Comparison of ENCODE assay signal across 13 cellular contexts in genomic region chr2:129922571-129923264, GRCh38. TPM values are rescaled to one million over a fixed set of nuclear protein-coding genes. Genes with fewer than 3 reads are reported as not detected.
DNase-seq lines count a peak whose midpoint lies in the region; ATAC-seq and TF ChIP-seq lines count a peak whose summit lies in the region.
"Had no signal": no experiment of that assay in that cellular context is flagged by ENCODE, and none has a peak within 500 bp of the region (broad histone marks: within the 10 kb centered on the region; RNA-seq: fewer than 3 reads in every experiment).

No MANE protein-coding gene starts in this region.

- no peaks in the 10 kb centered on the region for H3K4me1 ChIP-seq in parathyroid adenoma

- peak overlapping the region; percentile 76 for H3K4me2 ChIP-seq in parathyroid adenoma (ENCODE audit: low read length)

- no peak overlapping the region for H3K9ac ChIP-seq in parathyroid adenoma

- peak overlapping the region in 57 of 59 donors; percentile 11 to 65 (median 44) for H3K4me3 ChIP-seq in dorsolateral prefrontal cortex
- H3K4me3 ChIP-seq in parathyroid adenoma (ENCODE audit: low read depth, low read length): no peak overlapping the region
- H3K4me3 ChIP-seq: MG63, tibial artery had no signal

- no peaks in the 10 kb centered on the region for H3K9me3 ChIP-seq in parathyroid adenoma (ENCODE audit: control insufficient read depth, low read length)

- peak in 3 of 56 donors; percentile 13 to 30 (median 23) for TF ChIP-seq CTCF in dorsolateral prefrontal cortex (IDR thresholded peaks at IDR 0.05 in 54 of 56, conservative IDR thresholded peaks at IDR 0.05 in 2 of 56; ENCODE audit: low read depth in 1 of 56, partially characterized antibody in 56 of 56)
- no peak for TF ChIP-seq CTCF in parathyroid adenoma (IDR thresholded peaks at IDR 0.05)

- H3K27me3 ChIP-seq in dorsolateral prefrontal cortex (peaks cover 0 to 12% (median 0%) of the 10 kb centered on the region in 45 donors), parathyroid adenoma (ENCODE audit: control insufficient read depth, insufficient read depth, low read length) (no peaks in the 10 kb centered on the region)
- H3K27me3 ChIP-seq: MG63 had no signal

- H3K27ac ChIP-seq in dorsolateral prefrontal cortex: peak overlapping the region in 3 of 59 donors; percentile 31 to 68 (median 44)
- no peak overlapping the region for H3K27ac ChIP-seq in parathyroid adenoma
- H3K27ac ChIP-seq: tibial artery had no signal

- no peaks in the 10 kb centered on the region for H3K36me3 ChIP-seq in parathyroid adenoma (ENCODE audit: control insufficient read depth, insufficient read depth, low read length)
- H3K36me3 ChIP-seq: MG63, tibial artery had no signal

- H3K79me2 ChIP-seq in parathyroid adenoma: no peaks in the 10 kb centered on the region

- H2AFZ ChIP-seq in parathyroid adenoma: peak overlapping the region; percentile 79

- peak; percentile 40 for DNase-seq in NCI-H82 (lab: John Stamatoyannopoulos, UW)
- no peak for DNase-seq in NCI-H82 treated with DMSO at 0.1 percent for 48 hours (lab: John Stamatoyannopoulos, UW; ENCODE audit: unreplicated experiment)
- peak; percentile 36 for DNase-seq in NCI-H2227 treated with DMSO at 0.1 percent for 48 hours (lab: John Stamatoyannopoulos, UW)
- peak in 2 of 10 donors; percentile 27 to 66 for DNase-seq in dorsolateral prefrontal cortex
- DNase-seq in stimulated activated CD4-positive, alpha-beta T cell treated with anti-CD3 and anti-CD28 coated beads, Interleukin-4, amount 100 ng/mL, for 1 hour: no peak
- DNase-seq in ureter (ENCODE audit: low spot score): no peak
- DNase-seq: activated CD4-positive, alpha-beta T cell treated with anti-CD3 and anti-CD28 coated beads, Interleukin-2, amount 50 U/mL, for 4 hours; kidney; MG63; tibial artery had no signal

- no peak for ATAC-seq in GM21526 (IDR thresholded peaks at IDR 0.05; ENCODE audit: low FRiP score, unreplicated experiment)

- intact Hi-C loops in dorsolateral prefrontal cortex (cut with DNase I): loop anchor here in 1 of 2 donors (2.0 to 5.0 kb wide), 3 partner anchors 260 to 1600 kb away; partner anchors contain the start of genes MZT2B and SMPD4

RNA-seq across cellular contexts. Expression of gene RAB6C, which starts 56.7 kb away (rescaled TPM):
- 10 to 100 TPM in 3 of 120 experiments, 1 to 10 TPM in 117; 1.1 to 11.5 (median 4.0) TPM for total RNA-seq in dorsolateral prefrontal cortex
- total RNA-seq in ureter: 0.34 TPM
- total RNA-seq: SK-MEL-5 had no signal

Comparison
In these comparisons a context has a peak if more than half of its experiments do, and no peak if none do; other contexts are left out.
1. DNase-seq: peak in NCI-H82 (single experiment) and NCI-H2227 treated with DMSO at 0.1 percent for 48 hours (single experiment); none in NCI-H82 treated with DMSO at 0.1 percent for 48 hours (single experiment), stimulated activated CD4-positive, alpha-beta T cell treated with anti-CD3 and anti-CD28 coated beads, Interleukin-4, amount 100 ng/mL, for 1 hour (single experiment) and ureter (single experiment).